ENCODE assay signal across 17 cellular contexts in genomic region chr20:63186528-63187316, GRCh38. TPM values are rescaled to one million over a fixed set of nuclear protein-coding genes. Genes with fewer than 3 reads are reported as not detected.
DNase-seq lines count a peak whose midpoint lies in the region; ATAC-seq and TF ChIP-seq lines count a peak whose summit lies in the region.
"Had no signal": no experiment of that assay in that cellular context is flagged by ENCODE, and none has a peak within 500 bp of the region (broad histone marks: within the 10 kb centered on the region; RNA-seq: fewer than 3 reads in every experiment).

No MANE protein-coding gene starts in this region.

- no peak overlapping the region for H2BK12ac ChIP-seq in mesenchymal stem cell (ENCODE audit: low read length in 2 of 2)

- H3K4me1 ChIP-seq in BLaER1 (peaks cover 41% of the 10 kb centered on the region), HCT116 (ENCODE audit: control insufficient read depth in 1 of 2, insufficient read depth in 2 of 2, low read length in 2 of 2) (peaks cover 14 to 23% of the 10 kb centered on the region in 2 experiments), mesenchymal stem cell (ENCODE audit: control insufficient read depth, insufficient read depth, low read depth, low read length) (peaks cover 4% of the 10 kb centered on the region)
- H3K4me1 ChIP-seq: gastroesophageal sphincter, left lung had no signal

- CTCF ChIA-PET in HCT116 (lab: Charles Lee) = no interaction called here
- CTCF ChIA-PET in activated CD8-positive, alpha-beta T cell treated with anti-CD3 and anti-CD28 coated beads for 36 hours (lab: Charles Lee) = no interaction called here
- CTCF ChIA-PET in activated CD8-positive, alpha-beta memory T cell treated with anti-CD3 and anti-CD28 coated beads, Interleukin-2, amount 10 ng/mL, durations not matched to agents 7 days and 5 days (lab: Charles Lee) = no interaction called here

- BruUV-seq in HCT116 (replicated peaks; lab: Mats Ljungman, UMichigan) = no TSS peak

- H3K4me3 Mint-ChIP-seq in activated CD8-positive, alpha-beta T cell treated with anti-CD3 and anti-CD28 coated beads for 36 hours = no peak overlapping the region
- no peak overlapping the region for H3K4me3 Mint-ChIP-seq in activated CD8-positive, alpha-beta memory T cell treated with anti-CD3 and anti-CD28 coated beads, Interleukin-2, amount 10 ng/mL, durations not matched to agents 7 days and 5 days
- no peak overlapping the region for H3K4me3 Mint-ChIP-seq in glutamatergic neuron (ENCODE audit: unreplicated experiment)
- H3K4me3 Mint-ChIP-seq: activated naive CD8-positive, alpha-beta T cell; nephron had no signal

- H3K9me2 ChIP-seq in HCT116 (ENCODE audit: insufficient read depth) = no peaks in the 10 kb centered on the region

- no peak; the same call in 1 of the 2 replicates for TF ChIP-seq RAD21 in HCT116 (IDR thresholded peaks at IDR 0.05; ENCODE audit: low read depth)

- peak; percentile 40 for DNase-seq in HCT116 (ENCODE audit: low read depth, low spot score)
- no peak for DNase-seq in brain microvascular endothelial cell
- peak; percentile 10 for DNase-seq in mesenchymal stem cell
- DNase-seq in activated CD8-positive, alpha-beta T cell treated with anti-CD3 and anti-CD28 coated beads for 36 hours = no peak
- no peak for DNase-seq in activated CD8-positive, alpha-beta memory T cell treated with anti-CD3 and anti-CD28 coated beads, Interleukin-2, amount 10 ng/mL, durations not matched to agents 7 days and 5 days
- no peak for DNase-seq in D341Med (ENCODE audit: low spot score)
- no peak for DNase-seq in glutamatergic neuron
- DNase-seq: NCI-H1048, NCI-H69 had no signal

- H3K79me2 ChIP-seq in HCT116 (ENCODE audit: insufficient read depth, low read length) = no peaks in the 10 kb centered on the region

- peak in 2 of 3 experiments; percentile 56 to 61; a peak in 3 of 6 replicates for TF ChIP-seq CTCF in HCT116 (IDR thresholded peaks at IDR 0.05 in 2 of 3, conservative IDR thresholded peaks at IDR 0.05 in 1 of 3; ENCODE audit: borderline replicate concordance in 1 of 3, insufficient read depth in 1 of 3, low read depth in 2 of 3, low read length in 2 of 3)
- peak; percentile 40 for TF ChIP-seq CTCF in brain microvascular endothelial cell (IDR thresholded peaks at IDR 0.05; ENCODE audit: low read depth, low read length, missing control alignments)
- no peak for TF ChIP-seq CTCF in activated CD8-positive, alpha-beta T cell treated with anti-CD3 and anti-CD28 coated beads for 36 hours (IDR thresholded peaks at IDR 0.05)
- no peak for TF ChIP-seq CTCF in glutamatergic neuron (IDR thresholded peaks at IDR 0.05; ENCODE audit: partially characterized antibody, unreplicated experiment)

- no peak overlapping the region for H3K18ac ChIP-seq in mesenchymal stem cell (ENCODE audit: low read depth in 1 of 2, low read length in 2 of 2)

- H3K27me3 Mint-ChIP-seq in activated CD8-positive, alpha-beta T cell treated with anti-CD3 and anti-CD28 coated beads for 36 hours = peaks cover 4% of the 10 kb centered on the region
- H3K27me3 Mint-ChIP-seq in activated CD8-positive, alpha-beta memory T cell treated with anti-CD3 and anti-CD28 coated beads, Interleukin-2, amount 10 ng/mL, durations not matched to agents 7 days and 5 days = peaks cover 4% of the 10 kb centered on the region
- H3K27me3 Mint-ChIP-seq in glutamatergic neuron (ENCODE audit: unreplicated experiment) = peaks cover 7% of the 10 kb centered on the region
- H3K27me3 Mint-ChIP-seq: activated naive CD8-positive, alpha-beta T cell had no signal

- ATAC-seq in HCT116 = peak; percentile 70
- ATAC-seq in activated CD8-positive, alpha-beta T cell treated with anti-CD3 and anti-CD28 coated beads for 36 hours = no peak
- ATAC-seq in activated CD8-positive, alpha-beta memory T cell treated with anti-CD3 and anti-CD28 coated beads, Interleukin-2, amount 10 ng/mL, durations not matched to agents 7 days and 5 days = no peak
- ATAC-seq: gastroesophageal sphincter, left lung, sciatic nerve had no signal

- no peak overlapping the region for H3K23ac ChIP-seq in mesenchymal stem cell (ENCODE audit: low read length in 2 of 2)

- H3K4me1 Mint-ChIP-seq in activated CD8-positive, alpha-beta T cell treated with anti-CD3 and anti-CD28 coated beads for 36 hours (ENCODE audit: low read depth) = no peaks in the 10 kb centered on the region
- no peaks in the 10 kb centered on the region for H3K4me1 Mint-ChIP-seq in activated CD8-positive, alpha-beta memory T cell treated with anti-CD3 and anti-CD28 coated beads, Interleukin-2, amount 10 ng/mL, durations not matched to agents 7 days and 5 days
- H3K4me1 Mint-ChIP-seq in glutamatergic neuron (ENCODE audit: low read depth, unreplicated experiment) = no peaks in the 10 kb centered on the region
- H3K4me1 Mint-ChIP-seq: nephron had no signal

- H4K20me1 ChIP-seq in BLaER1 (peaks cover 11% of the 10 kb centered on the region; the same call in 1 of the 2 replicates), HCT116 (ENCODE audit: insufficient read depth) (no peaks in the 10 kb centered on the region)

- H2AFZ ChIP-seq in HCT116 (ENCODE audit: low read depth, low read length, poor library complexity, severe bottlenecking) = no peak overlapping the region
- H2AFZ ChIP-seq in mesenchymal stem cell (ENCODE audit: low read depth, low read length) = no peak overlapping the region

- H3K27ac ChIP-seq in BLaER1 = peak overlapping the region; percentile 9; the same call in 1 of the 2 replicates
- no peak overlapping the region; the same call in 1 of the 2 replicates for H3K27ac ChIP-seq in HCT116 (ENCODE audit: low read depth, low read length)
- H3K27ac ChIP-seq in brain microvascular endothelial cell = no peak overlapping the region
- H3K27ac ChIP-seq in mesenchymal stem cell (ENCODE audit: low read length, poor library complexity, severe bottlenecking) = no peak overlapping the region
- H3K27ac ChIP-seq: gastroesophageal sphincter, left lung, VCaP had no signal

- POLR2A ChIA-PET in HCT116 (lab: Charles Lee) = no interaction called here
- POLR2A ChIA-PET in activated CD8-positive, alpha-beta T cell treated with anti-CD3 and anti-CD28 coated beads for 36 hours (lab: Charles Lee) = interaction anchor here (0.8 kb wide), 1 partner anchor 223 kb away, joined by 3 read pairs; no protein-coding TSS in a partner anchor

- no peak for TF ChIP-seq POLR2A in HCT116 (IDR thresholded peaks at IDR 0.05; ENCODE audit: borderline replicate concordance, extremely low read depth, insufficient read depth, insufficient read length)

- no peaks in the 10 kb centered on the region for H3K27me3 ChIP-seq in BLaER1
- H3K27me3 ChIP-seq in HCT116 (ENCODE audit: insufficient read depth, low read length) = no peaks in the 10 kb centered on the region
- no peaks in the 10 kb centered on the region for H3K27me3 ChIP-seq in brain microvascular endothelial cell (replicated peaks)
- peaks cover 15 to 42% of the 10 kb centered on the region in 2 experiments for H3K27me3 ChIP-seq in mesenchymal stem cell (ENCODE audit: control insufficient read depth in 1 of 2, insufficient read depth in 1 of 2, low read length in 2 of 2)

- H3K9me3 ChIP-seq in BLaER1 = no peaks in the 10 kb centered on the region
- H3K9me3 ChIP-seq in HCT116 (ENCODE audit: control insufficient read depth in 1 of 2, insufficient read depth in 1 of 2, low read depth in 1 of 2, low read length in 2 of 2) = no peaks in the 10 kb centered on the region
- no peaks in the 10 kb centered on the region for H3K9me3 ChIP-seq in mesenchymal stem cell (ENCODE audit: control insufficient read depth, low read length)
- H3K9me3 ChIP-seq: gastroesophageal sphincter, left lung had no signal

- RAD21 ChIA-PET in HCT116 (lab: Charles Lee; ENCODE audit: low non-redundant PET in 1 of 2, low total read pairs in 2 of 2, uncharacterized antibody in 2 of 2, unreplicated experiment in 2 of 2) = no interaction called here

- H2BK120ac ChIP-seq in mesenchymal stem cell (ENCODE audit: low read depth, low read length) = no peak overlapping the region

- H3K36me3 ChIP-seq in BLaER1 = no peaks in the 10 kb centered on the region
- no peaks in the 10 kb centered on the region for H3K36me3 ChIP-seq in HCT116 (ENCODE audit: control insufficient read depth in 1 of 2, insufficient read depth in 2 of 2, low read length in 2 of 2)
- H3K36me3 ChIP-seq in brain microvascular endothelial cell (replicated peaks) = no peaks in the 10 kb centered on the region
- H3K36me3 ChIP-seq in mesenchymal stem cell (ENCODE audit: control insufficient read depth in 1 of 2, insufficient read depth in 2 of 2, low read depth in 1 of 2, low read length in 2 of 2) = no peaks in the 10 kb centered on the region
- H3K36me3 ChIP-seq: gastroesophageal sphincter, left lung had no signal

- no peak overlapping the region for H2BK5ac ChIP-seq in mesenchymal stem cell (ENCODE audit: low read depth, low read length, poor library complexity, severe bottlenecking)

- no peak overlapping the region for H3K4me3 ChIP-seq in BLaER1
- H3K4me3 ChIP-seq in HCT116 (replicated peaks in 1 of 2; ENCODE audit: low read depth in 1 of 2, low read length in 2 of 2) = no peak overlapping the region
- no peak overlapping the region for H3K4me3 ChIP-seq in brain microvascular endothelial cell (ENCODE audit: low read depth, low read length)
- H3K4me3 ChIP-seq in mesenchymal stem cell (ENCODE audit: insufficient read depth in 1 of 2, low read depth in 1 of 2, low read length in 2 of 2) = no peak overlapping the region
- H3K4me3 ChIP-seq: dorsolateral prefrontal cortex, gastroesophageal sphincter, left lung had no signal

- no peak overlapping the region for H4K91ac ChIP-seq in mesenchymal stem cell (ENCODE audit: low read length)

- intact Hi-C loops in HCT116 (cut with micrococcal nuclease) = no loop called here
- intact Hi-C loops in activated CD8-positive, alpha-beta T cell treated with anti-CD3 and anti-CD28 coated beads for 36 hours (cut with micrococcal nuclease) = no loop called here

- 84% methylated on average over 7 of the region's 8 CpGs for WGBS in mesenchymal stem cell

- no peaks in the 10 kb centered on the region for H3K9me3 Mint-ChIP-seq in activated CD8-positive, alpha-beta T cell treated with anti-CD3 and anti-CD28 coated beads for 36 hours
- peaks cover 3% of the 10 kb centered on the region for H3K9me3 Mint-ChIP-seq in activated CD8-positive, alpha-beta memory T cell treated with anti-CD3 and anti-CD28 coated beads, Interleukin-2, amount 10 ng/mL, durations not matched to agents 7 days and 5 days (ENCODE audit: low read depth)
- H3K9me3 Mint-ChIP-seq in glutamatergic neuron (ENCODE audit: unreplicated experiment) = peaks cover 33% of the 10 kb centered on the region
- H3K9me3 Mint-ChIP-seq: nephron had no signal

- no peak overlapping the region for H3K27ac Mint-ChIP-seq in activated CD8-positive, alpha-beta T cell treated with anti-CD3 and anti-CD28 coated beads for 36 hours
- no peak overlapping the region for H3K27ac Mint-ChIP-seq in activated CD8-positive, alpha-beta memory T cell treated with anti-CD3 and anti-CD28 coated beads, Interleukin-2, amount 10 ng/mL, durations not matched to agents 7 days and 5 days
- H3K27ac Mint-ChIP-seq in glutamatergic neuron (ENCODE audit: unreplicated experiment) = no peak overlapping the region
- H3K27ac Mint-ChIP-seq: activated naive CD8-positive, alpha-beta T cell; nephron had no signal

- H2BK15ac ChIP-seq in mesenchymal stem cell (ENCODE audit: low read depth, poor library complexity, severe bottlenecking) = no peak overlapping the region

- H3K9ac ChIP-seq in BLaER1 (no peak overlapping the region), HCT116 (ENCODE audit: low read length) (no peak overlapping the region), mesenchymal stem cell (ENCODE audit: low read length) (no peak overlapping the region)

- no peak overlapping the region for H2AK5ac ChIP-seq in mesenchymal stem cell (ENCODE audit: low read length, severe bottlenecking)

- no peak overlapping the region; the same call in 1 of the 2 replicates for H3K4me2 ChIP-seq in BLaER1
- H3K4me2 ChIP-seq in HCT116 (ENCODE audit: low read length) = peak overlapping the region; percentile 55
- H3K4me2 ChIP-seq in mesenchymal stem cell (ENCODE audit: low read length, poor library complexity, severe bottlenecking) = no peak overlapping the region

- H3K36me3 Mint-ChIP-seq in activated CD8-positive, alpha-beta T cell treated with anti-CD3 and anti-CD28 coated beads for 36 hours (ENCODE audit: low read depth) = no peaks in the 10 kb centered on the region
- H3K36me3 Mint-ChIP-seq in activated CD8-positive, alpha-beta memory T cell treated with anti-CD3 and anti-CD28 coated beads, Interleukin-2, amount 10 ng/mL, durations not matched to agents 7 days and 5 days = no peaks in the 10 kb centered on the region
- H3K36me3 Mint-ChIP-seq in glutamatergic neuron (ENCODE audit: unreplicated experiment) = no peaks in the 10 kb centered on the region
- H3K36me3 Mint-ChIP-seq: activated naive CD8-positive, alpha-beta T cell had no signal

- no peak overlapping the region for H3K4ac ChIP-seq in mesenchymal stem cell (ENCODE audit: low read depth in 1 of 2, low read length in 2 of 2)

- H4K8ac ChIP-seq in mesenchymal stem cell (ENCODE audit: low read length) = no peak overlapping the region

- no peak overlapping the region for H3K14ac ChIP-seq in mesenchymal stem cell (ENCODE audit: low read length in 2 of 2)

- in situ Hi-C loops in brain microvascular endothelial cell (cut with HindIII; ENCODE audit: low pct_ligation_motif_present, low sequenced_read_pairs) = no loop called here

- no peaks in the 10 kb centered on the region for H3K79me1 ChIP-seq in mesenchymal stem cell (replicated peaks; ENCODE audit: low read length, poor library complexity, severe bottlenecking)

RNA-seq across cellular contexts. Expression of gene YTHDF1, which starts 29.2 kb away (rescaled TPM):
- 42.8 TPM for total RNA-seq in HCT116 (2021; ENCODE audit: unreplicated experiment)
- 25.1 and 25.2 TPM in 2 replicates for polyA plus RNA-seq in HCT116 (2012)
- polyA plus RNA-seq in mesenchymal stem cell (2013, experiment 1 of 2) = 32.3 TPM
- polyA plus RNA-seq in mesenchymal stem cell (2013, experiment 2 of 2) = 32.4 TPM
- 10 to 100 TPM; 31.0 TPM for total RNA-seq in activated CD8-positive, alpha-beta T cell treated with anti-CD3 and anti-CD28 coated beads for 36 hours
- total RNA-seq in activated CD8-positive, alpha-beta memory T cell treated with anti-CD3 and anti-CD28 coated beads, Interleukin-2, amount 10 ng/mL, durations not matched to agents 7 days and 5 days = 10 to 100 TPM; 37.2 to 42.6 TPM
- total RNA-seq in glutamatergic neuron (ENCODE audit: unreplicated experiment) = 43.3 TPM

RNA-seq across cellular contexts. Expression of gene BIRC7, which starts 49.0 kb away (rescaled TPM):
- 0.96 TPM for total RNA-seq in HCT116 (2021; ENCODE audit: unreplicated experiment)
- 0.68 and 0.84 TPM in 2 replicates for polyA plus RNA-seq in HCT116 (2012)
- polyA plus RNA-seq in mesenchymal stem cell (2013, experiment 1 of 2) = 1.6 TPM
- polyA plus RNA-seq in mesenchymal stem cell (2013, experiment 2 of 2) = 1.5 TPM
- total RNA-seq in activated CD8-positive, alpha-beta T cell treated with anti-CD3 and anti-CD28 coated beads for 36 hours = 1 to 10 TPM; 5.1 to 5.3 TPM
- not detected for total RNA-seq in activated CD8-positive, alpha-beta memory T cell treated with anti-CD3 and anti-CD28 coated beads, Interleukin-2, amount 10 ng/mL, durations not matched to agents 7 days and 5 days
- total RNA-seq in glutamatergic neuron (ENCODE audit: unreplicated experiment) = not detected
- total RNA-seq: gastroesophageal sphincter had no signal

Comparison
In these comparisons a context has a peak if more than half of its experiments do, and no peak if none do; other contexts are left out.
1. DNase-seq: peak in HCT116 (single experiment) and mesenchymal stem cell (single experiment); none in brain microvascular endothelial cell (single experiment), activated CD8-positive, alpha-beta T cell treated with anti-CD3 and anti-CD28 coated beads for 36 hours (single experiment), activated CD8-positive, alpha-beta memory T cell treated with anti-CD3 and anti-CD28 coated beads, Interleukin-2, amount 10 ng/mL, durations not matched to agents 7 days and 5 days (single experiment), D341Med (single experiment) and glutamatergic neuron (single experiment).
2. CTCF ChIP-seq: peak in HCT116 (2 of 3) and brain microvascular endothelial cell (single experiment); none in activated CD8-positive, alpha-beta T cell treated with anti-CD3 and anti-CD28 coated beads for 36 hours (single experiment) and glutamatergic neuron (single experiment).